9 cellular contexts compared by ENCODE assay signal in the genomic region with DNA sequence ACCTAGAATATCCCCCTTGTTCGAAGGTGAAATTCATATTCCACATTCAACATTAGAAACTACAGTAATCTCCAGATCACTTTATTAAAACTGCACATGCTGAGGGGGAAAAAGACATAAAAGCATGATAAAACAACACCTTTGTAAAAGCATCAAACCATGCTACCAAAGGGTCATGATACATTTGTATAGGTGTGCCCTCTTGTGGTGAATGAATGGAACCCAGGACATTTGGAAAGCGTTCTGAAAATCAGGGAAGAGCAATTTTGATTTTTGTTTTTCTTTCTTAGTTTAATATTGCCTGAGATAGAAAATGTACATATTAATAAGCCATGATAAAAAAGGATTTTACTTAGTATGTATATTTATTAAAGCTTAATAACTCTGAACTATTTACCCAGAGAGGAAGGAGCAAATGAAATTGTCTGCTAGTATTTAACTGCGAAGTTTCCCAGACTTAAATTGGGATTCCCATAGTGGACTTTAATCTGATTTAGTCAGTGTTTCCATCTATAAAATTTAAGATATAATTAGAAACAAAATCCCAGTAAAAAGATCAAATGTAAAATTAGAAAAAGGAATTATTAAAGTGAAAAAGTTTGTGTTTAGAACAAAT.
DNase-seq lines count a peak whose midpoint lies in the region; ATAC-seq, FAIRE-seq and TF ChIP-seq lines count a peak whose summit lies in the region.
"Had no signal": no experiment of that assay in that cellular context is flagged by ENCODE, and none has a peak within 500 bp of the region (broad histone marks: within the 10 kb centered on the region; RNA-seq: fewer than 3 reads in every experiment).

No MANE protein-coding gene starts in this region.

- H3K4me1 ChIP-seq in H1 (replicated peaks in 1 of 4; ENCODE audit: control insufficient read depth in 3 of 4, insufficient read depth in 4 of 4, low read length in 3 of 4) = peaks cover 0 to 5% (median 2%) of the 10 kb centered on the region in 4 experiments; a peak in 3 of 7 replicates
- H3K4me1 ChIP-seq in psoas muscle = no peaks in the 10 kb centered on the region

- H4K91ac ChIP-seq in H1 (replicated peaks; ENCODE audit: insufficient read length, low read length) = no peak overlapping the region

- H3K27me3 ChIP-seq in H1 (replicated peaks in 1 of 4; ENCODE audit: control insufficient read depth in 3 of 4, extremely low read depth in 1 of 4, insufficient read depth in 3 of 4, low read length in 3 of 4) = no peaks in the 10 kb centered on the region
- H3K27me3 ChIP-seq in psoas muscle (ENCODE audit: insufficient read depth in 3 of 3, low read length in 2 of 3) = no peaks in the 10 kb centered on the region

- peak; percentile 86 for TF ChIP-seq RAD21 in H1 (IDR thresholded peaks at IDR 0.05 in 1 of 2, conservative IDR thresholded peaks at IDR 0.05 in 1 of 2; ENCODE audit: low read depth in 2 of 2, low read length in 2 of 2)

- H3K18ac ChIP-seq in H1 (ENCODE audit: extremely low read depth, low read length) = no peak overlapping the region

- H2BK20ac ChIP-seq in H1 (ENCODE audit: low read length) = no peak overlapping the region

- H3K79me1 ChIP-seq in H1 (ENCODE audit: low read depth, low read length) = no peaks in the 10 kb centered on the region

- no peak overlapping the region for H2BK5ac ChIP-seq in H1 (ENCODE audit: low read depth, low read length)

- H3K23ac ChIP-seq in H1 (ENCODE audit: insufficient read length) = no peak overlapping the region

- POLR2A ChIA-PET in H1 (lab: Charles Lee; ENCODE audit: partially characterized antibody) = no interaction called here

- H3K9ac ChIP-seq in H1 (replicated peaks in 1 of 4; ENCODE audit: extremely low read depth in 1 of 4, low read depth in 3 of 4, low read length in 3 of 4) = no peak overlapping the region

- 46% methylated on average over 3 of the region's 3 CpGs; no CpG with 5 or more reads in 1 of the 2 experiments for WGBS in H1 (ENCODE audit: extremely low coverage in 1 of 2, insufficient coverage in 1 of 2, insufficient read length in 1 of 2, insufficient replicate concordance in 2 of 2, low coverage in 1 of 2, low lambda C conversion rate in 2 of 2, missing lambda C conversion rate in 1 of 2), 2 experiments
- 47 to 50% (median 49%) methylated on average over 3 of the region's 3 CpGs for WGBS in psoas muscle, 3 donors

- H4K20me1 ChIP-seq in H1 (replicated peaks in 1 of 2; ENCODE audit: control insufficient read depth in 1 of 2, insufficient read depth in 2 of 2, low read length in 2 of 2) = no peaks in the 10 kb centered on the region

- TF ChIP-seq POLR2A in H1 (IDR thresholded peaks at IDR 0.05; ENCODE audit: control extremely low read depth in 1 of 2, low read depth in 2 of 2, low read length in 2 of 2) = no peak

- H3K27ac ChIP-seq in H1 (ENCODE audit: low read depth, low read length) (no peak overlapping the region), psoas muscle (no peak overlapping the region)

- H3K36me3 ChIP-seq in H1 (ENCODE audit: control insufficient read depth in 2 of 4, insufficient read depth in 4 of 4, low read length in 3 of 4) = no peaks in the 10 kb centered on the region
- no peaks in the 10 kb centered on the region for H3K36me3 ChIP-seq in psoas muscle (ENCODE audit: insufficient read depth in 1 of 2, low read depth in 1 of 2)

- no peak overlapping the region for H2AK5ac ChIP-seq in H1 (ENCODE audit: low read depth, low read length)

- H4K8ac ChIP-seq in H1 (ENCODE audit: extremely low read depth, insufficient read depth, low read length) = no peak overlapping the region

- H3K9me3 ChIP-seq in H1 (ENCODE audit: insufficient read depth in 2 of 2, low read depth in 1 of 2, low read length in 1 of 2) = no peaks in the 10 kb centered on the region
- H3K9me3 ChIP-seq in psoas muscle = no peaks in the 10 kb centered on the region

- no peak overlapping the region for H3K4me2 ChIP-seq in H1 (ENCODE audit: insufficient read depth in 1 of 2, low read depth in 2 of 2, low read length in 2 of 2)

- no peak overlapping the region for H3K4ac ChIP-seq in H1 (replicated peaks; ENCODE audit: insufficient read length, low read depth, low read length)

- H2AFZ ChIP-seq in H1 (ENCODE audit: low read length) = no peak overlapping the region

- H3K79me2 ChIP-seq in H1 (ENCODE audit: control insufficient read depth in 1 of 2, insufficient read depth in 2 of 2, low read length in 2 of 2) = no peaks in the 10 kb centered on the region

- TF ChIP-seq CTCF in H1 (IDR thresholded peaks at IDR 0.05; ENCODE audit: control extremely low read depth in 1 of 3, insufficient read depth in 1 of 3, low read depth in 1 of 3, low read length in 3 of 3) (peak in 2 of 3 experiments; percentile 57 to 75; a peak in 3 of 4 replicates), psoas muscle (IDR thresholded peaks at IDR 0.05) (peak; percentile 41)

- H3K4me3 ChIP-seq in H1 (ENCODE audit: extremely low read depth in 1 of 4, insufficient read depth in 2 of 4, low read depth in 3 of 4, low read length in 4 of 4) (no peak overlapping the region), psoas muscle (no peak overlapping the region)
- H3K4me3 ChIP-seq: lung had no signal

- H2BK12ac ChIP-seq in H1 (ENCODE audit: low read depth, low read length) = no peak overlapping the region

- H2BK120ac ChIP-seq in H1 (replicated peaks; ENCODE audit: low read depth, low read length) = no peak overlapping the region

- no peak overlapping the region for H3K56ac ChIP-seq in H1 (replicated peaks; ENCODE audit: insufficient read length, low read depth, low read length)

- DNase-seq in EL (peak; percentile 0), HK-2 (ENCODE audit: unreplicated experiment) (peak; percentile 2), NCI-H82 treated with DMSO at 0.1 percent for 48 hours (lab: John Stamatoyannopoulos, UW; ENCODE audit: unreplicated experiment) (peak; percentile 50), H1 (ENCODE audit: low read depth in 1 of 2, low spot score in 2 of 2) (no peak), psoas muscle (no peak)
- DNase-seq in activated CD8-positive, alpha-beta memory T cell treated with anti-CD3 and anti-CD28 coated beads, Interleukin-2, amount 50 U/mL, for 48 hours = no peak

- H3K14ac ChIP-seq in H1 (ENCODE audit: insufficient read length) = no peak overlapping the region

- H3K23me2 ChIP-seq in H1 (ENCODE audit: low read depth, low read length) = no peaks in the 10 kb centered on the region

- CTCF ChIA-PET in H1 (lab: Charles Lee; ENCODE audit: partially characterized antibody) = interaction anchor here (0.7 to 1.6 kb wide), 4 partner anchors 81 to 801 kb away, joined by 3 to 5 read pairs (median 4); no protein-coding TSS in a partner anchor

- TF ChIP-seq EP300 in H1 (IDR thresholded peaks at IDR 0.05; ENCODE audit: borderline replicate concordance in 1 of 2, low read depth in 2 of 2, low read length in 2 of 2) = no peak

- H4K5ac ChIP-seq in H1 (ENCODE audit: insufficient read length, low read depth, low read length) = no peak overlapping the region

- no peak overlapping the region for H2BK15ac ChIP-seq in H1 (ENCODE audit: low read length)

- intact Hi-C loops in psoas muscle (cut with DNase I) = no loop called here

- peak; percentile 93 for FAIRE-seq in H1 (lab: Jason Lieb, UNC)

- ATAC-seq in psoas muscle = no peak
- ATAC-seq in HG03025 (IDR thresholded peaks at IDR 0.05; ENCODE audit: low FRiP score, unreplicated experiment) = no peak
- no peak for ATAC-seq in HG03457 (IDR thresholded peaks at IDR 0.05; ENCODE audit: unreplicated experiment)

Comparison
In these comparisons a context has a peak if more than half of its experiments do, and no peak if none do; other contexts are left out.
1. DNase-seq: peak in EL (single experiment), HK-2 (single experiment) and NCI-H82 treated with DMSO at 0.1 percent for 48 hours (single experiment); none in H1 (0 of 2), psoas muscle (0 of 2) and activated CD8-positive, alpha-beta memory T cell treated with anti-CD3 and anti-CD28 coated beads, Interleukin-2, amount 50 U/mL, for 48 hours (single experiment).